In the genomic region with DNA sequence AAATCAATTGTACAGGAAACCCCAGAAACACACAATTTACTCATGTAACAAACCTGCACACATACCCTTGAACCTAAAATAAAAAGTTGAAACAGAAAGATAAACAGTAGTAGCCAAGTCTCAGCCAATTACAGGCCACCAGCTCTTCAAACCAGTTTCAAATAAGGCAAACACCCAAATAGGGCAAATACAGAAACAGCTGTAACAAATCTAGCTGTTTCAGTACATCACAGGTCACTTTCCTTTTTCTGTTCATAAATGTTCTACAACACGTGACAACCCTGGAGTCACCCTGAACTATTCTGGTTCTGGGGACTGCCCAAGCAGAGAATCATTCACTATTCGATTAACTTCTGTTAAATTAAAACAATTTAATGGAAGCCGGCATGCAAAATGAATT, we compare ENCODE assay signal across 17 cellular contexts.
DNase-seq lines count a peak whose midpoint lies in the region; ATAC-seq and TF ChIP-seq lines count a peak whose summit lies in the region.
"Had no signal": no experiment of that assay in that cellular context is flagged by ENCODE, and none has a peak within 500 bp of the region (broad histone marks: within the 10 kb centered on the region; RNA-seq: fewer than 3 reads in every experiment).

No MANE protein-coding gene starts in this region.

- DNase-seq in foreskin fibroblast (no peak), uterus (no peak), NCI-H2029 (lab: John Stamatoyannopoulos, UW) (no peak)
- DNase-seq in natural killer cell treated with Interleukin-12 subunit alpha and Interleukin-12 subunit beta and Interleukin-15 and Interleukin-18, amount 100 ng/mL, for 72 hours (ENCODE audit: low spot score): no peak
- DNase-seq: activated naive CD4-positive, alpha-beta T cell treated with anti-CD3 and anti-CD28 coated beads, Interleukin-2, amount 50 U/mL, for 16 hours; Caco-2; NCI-H1694; NCI-H748 treated with DMSO at 0.1 percent for 48 hours; occipital lobe; transverse colon had no signal

- H3K4me3 Mint-ChIP-seq in natural killer cell treated with Interleukin-12 subunit alpha and Interleukin-12 subunit beta and Interleukin-15 and Interleukin-18, amount 100 ng/mL, for 72 hours: no peak overlapping the region
- H3K4me3 Mint-ChIP-seq: central memory CD8-positive, alpha-beta T cell had no signal

- H3K27me3 Mint-ChIP-seq in natural killer cell treated with Interleukin-12 subunit alpha and Interleukin-12 subunit beta and Interleukin-15 and Interleukin-18, amount 100 ng/mL, for 72 hours: no peaks in the 10 kb centered on the region
- H3K27me3 Mint-ChIP-seq: central memory CD8-positive, alpha-beta T cell had no signal

- no peak overlapping the region for H3K27ac Mint-ChIP-seq in natural killer cell treated with Interleukin-12 subunit alpha and Interleukin-12 subunit beta and Interleukin-15 and Interleukin-18, amount 100 ng/mL, for 72 hours

- no peak overlapping the region for H3K4me3 ChIP-seq in foreskin fibroblast (ENCODE audit: low read depth in 1 of 2, low read length in 2 of 2)
- no peak overlapping the region for H3K4me3 ChIP-seq in uterus
- H3K4me3 ChIP-seq: transverse colon had no signal

- H3K36me3 Mint-ChIP-seq in natural killer cell treated with Interleukin-12 subunit alpha and Interleukin-12 subunit beta and Interleukin-15 and Interleukin-18, amount 100 ng/mL, for 72 hours: no peaks in the 10 kb centered on the region

- H3K9me3 Mint-ChIP-seq in natural killer cell treated with Interleukin-12 subunit alpha and Interleukin-12 subunit beta and Interleukin-15 and Interleukin-18, amount 100 ng/mL, for 72 hours: peaks cover 10% of the 10 kb centered on the region

- TF ChIP-seq POLR2A in uterus (IDR thresholded peaks at IDR 0.05): no peak

- intact Hi-C loops in uterus (cut with DNase I; ENCODE audit: low total_unique reads): no loop called here

- ATAC-seq in GM18502 (IDR thresholded peaks at IDR 0.05; ENCODE audit: poor library complexity, unreplicated experiment) (peak; percentile 80), GM19452 (IDR thresholded peaks at IDR 0.05; ENCODE audit: unreplicated experiment) (peak; percentile 77), HG02759 (IDR thresholded peaks at IDR 0.05; ENCODE audit: unreplicated experiment) (peak; percentile 76), HG03280 (IDR thresholded peaks at IDR 0.05; ENCODE audit: unreplicated experiment) (peak; percentile 87)
- no peak for ATAC-seq in natural killer cell treated with Interleukin-12 subunit alpha and Interleukin-12 subunit beta and Interleukin-15 and Interleukin-18, amount 100 ng/mL, for 72 hours
- ATAC-seq: HCT116, Right ventricle myocardium inferior had no signal

- TF ChIP-seq CTCF in foreskin fibroblast (IDR thresholded peaks at IDR 0.05; ENCODE audit: low read depth, low read length) (no peak), uterus (IDR thresholded peaks at IDR 0.05) (no peak)

- H3K4me1 Mint-ChIP-seq in natural killer cell treated with Interleukin-12 subunit alpha and Interleukin-12 subunit beta and Interleukin-15 and Interleukin-18, amount 100 ng/mL, for 72 hours (ENCODE audit: low read depth in 2 of 2): no peaks in the 10 kb centered on the region
- H3K4me1 Mint-ChIP-seq: central memory CD8-positive, alpha-beta T cell had no signal

- H3K27me3 ChIP-seq in uterus: no peaks in the 10 kb centered on the region
- H3K27me3 ChIP-seq: transverse colon had no signal

- no peaks in the 10 kb centered on the region for H3K9me3 ChIP-seq in uterus
- H3K9me3 ChIP-seq: Caco-2, transverse colon had no signal

- no peaks in the 10 kb centered on the region for H3K36me3 ChIP-seq in uterus
- H3K36me3 ChIP-seq: transverse colon had no signal

- H3K4me1 ChIP-seq in uterus: no peaks in the 10 kb centered on the region
- H3K4me1 ChIP-seq: Caco-2, transverse colon had no signal

- no peak overlapping the region for H3K27ac ChIP-seq in uterus
- H3K27ac ChIP-seq: transverse colon had no signal

Comparison
In these comparisons a context has a peak if more than half of its experiments do, and no peak if none do; other contexts are left out.
1. ATAC-seq: peak in GM18502 (single experiment), GM19452 (single experiment), HG02759 (single experiment) and HG03280 (single experiment); none in natural killer cell treated with Interleukin-12 subunit alpha and Interleukin-12 subunit beta and Interleukin-15 and Interleukin-18, amount 100 ng/mL, for 72 hours (0 of 2).